ENCODE assay signal across 8 cellular contexts in genomic region chr1:210584439-210585113, GRCh38.
DNase-seq lines count a peak whose midpoint lies in the region; ATAC-seq lines count a peak whose summit lies in the region.

No MANE protein-coding gene starts in this region.

- ATAC-seq in GM21381 (IDR thresholded peaks at IDR 0.05; ENCODE audit: unreplicated experiment) = peak; percentile 86

- peak; percentile 98 for DNase-seq in COLO668 (lab: John Stamatoyannopoulos, UW; ENCODE audit: unreplicated experiment)
- DNase-seq in HuH-7 (ENCODE audit: low spot score) = peak; percentile 58
- DNase-seq in NOMO-1 treated with DMSO at 0.1 percent for 48 hours (lab: John Stamatoyannopoulos, UW; ENCODE audit: unreplicated experiment) = peak; percentile 57
- peak; percentile 23 to 56 (median 32) for DNase-seq in activated CD8-positive, alpha-beta memory T cell treated with anti-CD3 and anti-CD28 coated beads for 48 hours (ENCODE audit: low read depth in 2 of 3, low spot score in 2 of 3)
- DNase-seq in epidermal melanocyte (ENCODE audit: insufficient read length, low spot score) = peak; percentile 48
- DNase-seq in mucosa of gallbladder (ENCODE audit: low spot score) = peak; percentile 65
- peak; percentile 43 to 63 for DNase-seq in stimulated activated CD8-positive, alpha-beta memory T cell treated with anti-CD3 and anti-CD28 coated beads, Interleukin-7, amount 100 ng/mL, for 48 hours (ENCODE audit: extremely low read depth in 1 of 2, low read depth in 1 of 2)

Comparison
In these comparisons a context has a peak if more than half of its experiments do, and no peak if none do; other contexts are left out.
1. Peak in every context shown above with its lines: DNase-seq and ATAC-seq.
2. DNase-seq: peak in every context shown above with its lines; median percentile 98 in COLO668; 65 in mucosa of gallbladder; 58 in HuH-7; 57 in NOMO-1 treated with DMSO at 0.1 percent for 48 hours; 53 in stimulated activated CD8-positive, alpha-beta memory T cell treated with anti-CD3 and anti-CD28 coated beads, Interleukin-7, amount 100 ng/mL, for 48 hours; 48 in epidermal melanocyte; 32 in activated CD8-positive, alpha-beta memory T cell treated with anti-CD3 and anti-CD28 coated beads for 48 hours.